In genomic region chr10:98060079-98060478, GRCh38 we compare ENCODE assay signal across 37 cellular contexts. TPM values are rescaled to one million over a fixed set of nuclear protein-coding genes. Genes with fewer than 3 reads are reported as not detected.
"Had no signal": no experiment of that assay in that cellular context is flagged by ENCODE, and none has a peak within 500 bp of the region (broad histone marks: within the 10 kb centered on the region; RNA-seq: fewer than 3 reads in every experiment).

No MANE protein-coding gene starts in this region.

- H3K27ac ChIP-seq: adrenal gland, ascending aorta, body of pancreas, brain microvascular endothelial cell, breast epithelium, cardiac muscle cell had no signal

- H3K36me3 ChIP-seq: adrenal gland, ascending aorta, brain microvascular endothelial cell, breast epithelium, cardiac muscle cell had no signal

- DNase-seq: activated effector memory CD4-positive, alpha-beta T cell treated with anti-CD3 and anti-CD28 coated beads, Interleukin-2, amount 50 U/mL, for 16 hours; activated effector memory CD4-positive, alpha-beta T cell treated with Interleukin-2 at 50 U/mL for 16 hours; activated gamma-delta T cell; activated gamma-delta T cell treated with Interleukin-2 at 50 U/mL for 16 hours; activated naive CD4-positive, alpha-beta T cell; activated naive CD4-positive, alpha-beta T cell treated with anti-CD3 and anti-CD28 coated beads for 36 hours; activated naive CD4-positive, alpha-beta T cell treated with anti-CD3 and anti-CD28 coated beads, Interleukin-2, amount 10 ng/mL, durations not matched to agents 7 days and 5 days; activated naive CD4-positive, alpha-beta T cell treated with anti-CD3 and anti-CD28 coated beads, Interleukin-2, amount 50 U/mL, for 16 hours; activated naive CD4-positive, alpha-beta T cell treated with Interleukin-2 at 50 U/mL for 16 hours; activated naive CD8-positive, alpha-beta T cell treated with anti-CD3 and anti-CD28 coated beads for 36 hours; activated naive CD8-positive, alpha-beta T cell treated with anti-CD3 and anti-CD28 coated beads, Interleukin-2, amount 10 ng/mL, durations not matched to agents 7 days and 5 days; activated naive CD8-positive, alpha-beta T cell treated with anti-CD3 and anti-CD28 coated beads, Interleukin-2, amount 50 U/mL, for 24 hours; activated T-cell treated with anti-CD3 and anti-CD28 coated beads, Interleukin-2, amount 50 U/mL, for 4 hours; activated T-cell treated with anti-CD3 and anti-CD28 coated beads, Interleukin-2, amount 50 U/mL, for 48 hours; activated T-cell treated with anti-CD3 and anti-CD28 coated beads, Interleukin-2, amount 50 U/mL, for 72 hours; adrenal gland; amniotic stem cell; aorta; body of pancreas; brain microvascular endothelial cell; caudate nucleus; central memory CD4-positive, alpha-beta T cell; cerebellar nuclear complex had no signal

- H3K4me1 ChIP-seq: adrenal gland, ascending aorta, body of pancreas, breast epithelium had no signal

- H3K4me3 ChIP-seq: adrenal gland, ascending aorta, body of pancreas, breast epithelium, cardiac muscle cell had no signal

- H3K27me3 ChIP-seq: adrenal gland, ascending aorta, body of pancreas, brain microvascular endothelial cell had no signal

- H3K36me3 Mint-ChIP-seq: activated naive CD4-positive, alpha-beta T cell treated with anti-CD3 and anti-CD28 coated beads, Interleukin-2, amount 10 ng/mL, durations not matched to agents 7 days and 5 days; activated naive CD4-positive, alpha-beta T cell treated with anti-CD3 and anti-CD28 coated beads, Interleukin-2, amount 50 U/mL, for 24 hours; activated naive CD4-positive, alpha-beta T cell treated with anti-CD3 and anti-CD28 coated beads, Interleukin-2, amount 50 U/mL, for 72 hours; activated naive CD8-positive, alpha-beta T cell; activated naive CD8-positive, alpha-beta T cell treated with anti-CD3 and anti-CD28 coated beads for 36 hours; activated naive CD8-positive, alpha-beta T cell treated with anti-CD3 and anti-CD28 coated beads, Interleukin-2, amount 10 ng/mL, durations not matched to agents 7 days and 5 days; brain had no signal

- H3K9me3 Mint-ChIP-seq: activated naive CD4-positive, alpha-beta T cell treated with anti-CD3 and anti-CD28 coated beads for 36 hours; activated naive CD4-positive, alpha-beta T cell treated with anti-CD3 and anti-CD28 coated beads, Interleukin-2, amount 10 ng/mL, durations not matched to agents 7 days and 5 days; activated naive CD4-positive, alpha-beta T cell treated with anti-CD3 and anti-CD28 coated beads, Interleukin-2, amount 50 U/mL, for 24 hours; activated naive CD8-positive, alpha-beta T cell treated with anti-CD3 and anti-CD28 coated beads for 36 hours; activated naive CD8-positive, alpha-beta T cell treated with anti-CD3 and anti-CD28 coated beads, Interleukin-2, amount 10 ng/mL, durations not matched to agents 7 days and 5 days; activated naive CD8-positive, alpha-beta T cell treated with anti-CD3 and anti-CD28 coated beads, Interleukin-2, amount 50 U/mL, for 24 hours; activated T-cell treated with anti-CD3 and anti-CD28 coated beads, Interleukin-2, amount 50 U/mL, for 4 hours; activated T-helper 1 cell treated with anti-CD3 and anti-CD28 coated beads, Interleukin-12 subunit alpha, Interleukin-12 subunit beta, Interleukin-2, Interleukin-4 antibody, amounts not matched to agents 30 ng/mL and 10 ng/mL and 1 ng/mL, durations not matched to agents 14 hours and 24 hours and 36 hours; activated T-helper 2 cell treated with anti-CD3 and anti-CD28 coated beads, Interferon-gamma antibody, Interleukin-2, Interleukin-4, amounts not matched to agents 10 μg/mL and 5 μg/mL and 100 μg/mL, durations not matched to agents 14 hours and 24 hours and 36 hours; central memory CD8-positive, alpha-beta T cell had no signal

- FAIRE-seq: astrocyte, colon had no signal

- H3K27ac Mint-ChIP-seq: activated naive CD4-positive, alpha-beta T cell treated with anti-CD3 and anti-CD28 coated beads for 36 hours; activated naive CD4-positive, alpha-beta T cell treated with anti-CD3 and anti-CD28 coated beads, Interleukin-2, amount 10 ng/mL, durations not matched to agents 7 days and 5 days; activated naive CD4-positive, alpha-beta T cell treated with anti-CD3 and anti-CD28 coated beads, Interleukin-2, amount 50 U/mL, for 24 hours; activated naive CD8-positive, alpha-beta T cell; activated naive CD8-positive, alpha-beta T cell treated with anti-CD3 and anti-CD28 coated beads for 36 hours; activated naive CD8-positive, alpha-beta T cell treated with anti-CD3 and anti-CD28 coated beads, Interleukin-2, amount 10 ng/mL, durations not matched to agents 7 days and 5 days; activated naive CD8-positive, alpha-beta T cell treated with anti-CD3 and anti-CD28 coated beads, Interleukin-2, amount 50 U/mL, for 24 hours; activated T-cell treated with anti-CD3 and anti-CD28 coated beads, Interleukin-2, amount 50 U/mL, for 72 hours; activated T-helper 1 cell treated with anti-CD3 and anti-CD28 coated beads, Interleukin-12 subunit alpha, Interleukin-12 subunit beta, Interleukin-2, Interleukin-4 antibody, amounts not matched to agents 30 ng/mL and 10 ng/mL and 1 ng/mL, durations not matched to agents 14 hours and 24 hours and 36 hours; activated T-helper 17 cell treated with anti-CD3 and anti-CD28 coated beads, Interleukin-2, amount 50 U/mL, for 72 hours; activated T-helper 2 cell treated with anti-CD3 and anti-CD28 coated beads, Interferon-gamma antibody, Interleukin-2, Interleukin-4, amounts not matched to agents 10 μg/mL and 5 μg/mL and 100 μg/mL, durations not matched to agents 14 hours and 24 hours and 36 hours; brain had no signal

- H3K4me3 Mint-ChIP-seq: activated naive CD4-positive, alpha-beta T cell treated with anti-CD3 and anti-CD28 coated beads for 36 hours; activated naive CD4-positive, alpha-beta T cell treated with anti-CD3 and anti-CD28 coated beads, Interleukin-2, amount 10 ng/mL, durations not matched to agents 7 days and 5 days; activated naive CD4-positive, alpha-beta T cell treated with anti-CD3 and anti-CD28 coated beads, Interleukin-2, amount 50 U/mL, for 24 hours; activated naive CD8-positive, alpha-beta T cell; activated naive CD8-positive, alpha-beta T cell treated with anti-CD3 and anti-CD28 coated beads for 36 hours; activated naive CD8-positive, alpha-beta T cell treated with anti-CD3 and anti-CD28 coated beads, Interleukin-2, amount 10 ng/mL, durations not matched to agents 7 days and 5 days; activated naive CD8-positive, alpha-beta T cell treated with anti-CD3 and anti-CD28 coated beads, Interleukin-2, amount 50 U/mL, for 24 hours; activated T-cell treated with anti-CD3 and anti-CD28 coated beads, Interleukin-2, amount 50 U/mL, for 4 hours; activated T-cell treated with anti-CD3 and anti-CD28 coated beads, Interleukin-2, amount 50 U/mL, for 72 hours; activated T-helper 1 cell treated with anti-CD3 and anti-CD28 coated beads, Interleukin-12 subunit alpha, Interleukin-12 subunit beta, Interleukin-2, Interleukin-4 antibody, amounts not matched to agents 30 ng/mL and 10 ng/mL and 1 ng/mL, durations not matched to agents 14 hours and 24 hours and 36 hours; activated T-helper 17 cell treated with anti-CD3 and anti-CD28 coated beads, Interleukin-2, amount 50 U/mL, for 72 hours; brain; central memory CD8-positive, alpha-beta T cell had no signal

- ATAC-seq: activated naive CD4-positive, alpha-beta T cell treated with anti-CD3 and anti-CD28 coated beads, Interleukin-2, amount 50 U/mL, for 72 hours; activated naive CD8-positive, alpha-beta T cell treated with anti-CD3 and anti-CD28 coated beads, Interleukin-2, amount 50 U/mL, for 24 hours; activated T-cell treated with anti-CD3 and anti-CD28 coated beads, Interleukin-2, amount 50 U/mL, for 4 hours; activated T-cell treated with anti-CD3 and anti-CD28 coated beads, Interleukin-2, amount 50 U/mL, for 72 hours; activated T-helper 17 cell treated with anti-CD3 and anti-CD28 coated beads, Interleukin-2, amount 50 U/mL, for 72 hours; body of pancreas had no signal

- H3K4me1 Mint-ChIP-seq: activated naive CD4-positive, alpha-beta T cell treated with anti-CD3 and anti-CD28 coated beads, Interleukin-2, amount 10 ng/mL, durations not matched to agents 7 days and 5 days; activated naive CD4-positive, alpha-beta T cell treated with anti-CD3 and anti-CD28 coated beads, Interleukin-2, amount 50 U/mL, for 24 hours; activated naive CD8-positive, alpha-beta T cell treated with anti-CD3 and anti-CD28 coated beads for 36 hours; activated naive CD8-positive, alpha-beta T cell treated with anti-CD3 and anti-CD28 coated beads, Interleukin-2, amount 10 ng/mL, durations not matched to agents 7 days and 5 days; activated naive CD8-positive, alpha-beta T cell treated with anti-CD3 and anti-CD28 coated beads, Interleukin-2, amount 50 U/mL, for 24 hours; activated T-helper 17 cell treated with anti-CD3 and anti-CD28 coated beads, Interleukin-2, amount 50 U/mL, for 72 hours; central memory CD8-positive, alpha-beta T cell had no signal

RNA-seq across cellular contexts. Expression of gene CRTAC1, which starts 29.7 kb away (rescaled TPM):
- total RNA-seq: activated naive CD4-positive, alpha-beta T cell treated with anti-CD3 and anti-CD28 coated beads for 36 hours; activated naive CD4-positive, alpha-beta T cell treated with anti-CD3 and anti-CD28 coated beads, Interleukin-2, amount 50 U/mL, for 72 hours; activated naive CD8-positive, alpha-beta T cell treated with anti-CD3 and anti-CD28 coated beads for 36 hours; activated naive CD8-positive, alpha-beta T cell treated with anti-CD3 and anti-CD28 coated beads, Interleukin-2, amount 10 ng/mL, durations not matched to agents 7 days and 5 days; activated T-cell treated with anti-CD3 and anti-CD28 coated beads, Interleukin-2, amount 50 U/mL, for 4 hours; activated T-cell treated with anti-CD3 and anti-CD28 coated beads, Interleukin-2, amount 50 U/mL, for 72 hours; activated T-helper 1 cell treated with anti-CD3 and anti-CD28 coated beads, Interleukin-12 subunit alpha, Interleukin-12 subunit beta, Interleukin-2, Interleukin-4 antibody, amounts not matched to agents 30 ng/mL and 10 ng/mL and 1 ng/mL, durations not matched to agents 14 hours and 24 hours and 36 hours; activated T-helper 17 cell treated with anti-CD3 and anti-CD28 coated beads, Interleukin-2, amount 50 U/mL, for 72 hours; activated T-helper 2 cell treated with anti-CD3 and anti-CD28 coated beads, Interferon-gamma antibody, Interleukin-2, Interleukin-4, amounts not matched to agents 10 μg/mL and 5 μg/mL and 100 μg/mL, durations not matched to agents 14 hours and 24 hours and 36 hours; bronchial epithelial cell had no signal
